18 cellular contexts compared by ENCODE assay signal in the genomic region with DNA sequence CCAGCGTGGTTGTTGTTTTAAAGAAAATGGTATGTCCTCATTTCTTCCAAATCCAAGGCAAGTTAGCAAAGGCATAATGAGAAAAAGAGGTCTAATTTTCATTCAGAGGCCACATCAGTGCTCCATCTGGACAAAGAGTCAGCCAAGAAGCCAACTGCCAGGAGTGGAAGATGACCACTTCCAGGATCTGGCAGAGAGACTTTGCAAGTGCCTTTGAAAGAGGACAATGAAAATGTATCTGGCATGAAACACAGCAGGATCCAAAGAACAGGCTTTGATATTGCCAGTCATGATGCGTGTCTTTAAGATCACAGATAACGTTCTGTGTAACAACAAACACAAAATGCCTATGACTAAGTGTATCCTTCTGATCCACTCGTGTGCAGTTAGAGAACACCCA.
"Had no signal": no experiment of that assay in that cellular context is flagged by ENCODE, and none has a peak within 500 bp of the region (broad histone marks: within the 10 kb centered on the region; RNA-seq: fewer than 3 reads in every experiment).

No MANE protein-coding gene starts in this region.

- ATAC-seq: activated CD8-positive, alpha-beta T cell treated with anti-CD3 and anti-CD28 coated beads, Interleukin-2, amount 10 ng/mL, durations not matched to agents 7 days and 5 days; activated naive CD8-positive, alpha-beta T cell treated with anti-CD3 and anti-CD28 coated beads, Interleukin-2, amount 50 U/mL, for 24 hours; foreskin keratinocyte; natural killer cell treated with Interleukin-12 subunit alpha and Interleukin-12 subunit beta and Interleukin-15 and Interleukin-18, amount 100 ng/mL, for 72 hours had no signal

- H3K4me3 ChIP-seq: cardiac muscle cell, left ventricle myocardium inferior, prostate gland, thoracic aorta had no signal

- H3K4me1 ChIP-seq: foreskin keratinocyte had no signal

- H3K27me3 ChIP-seq: cardiac muscle cell, foreskin keratinocyte had no signal

- H3K9me3 ChIP-seq: prostate gland, thoracic aorta had no signal

- H3K36me3 ChIP-seq: cardiac muscle cell, left ventricle myocardium inferior, prostate gland, thoracic aorta had no signal

- DNase-seq: activated CD4-positive, alpha-beta T cell treated with anti-CD3 and anti-CD28 coated beads, Interleukin-2, amount 10 ng/mL, durations not matched to agents 7 days and 5 days; activated CD8-positive, alpha-beta T cell treated with anti-CD3 and anti-CD28 coated beads, Interleukin-2, amount 10 ng/mL, durations not matched to agents 7 days and 5 days; activated gamma-delta T cell; activated naive CD4-positive, alpha-beta T cell treated with anti-CD3 and anti-CD28 coated beads, Interleukin-2, amount 50 U/mL, for 16 hours; activated naive CD8-positive, alpha-beta T cell treated with anti-CD3 and anti-CD28 coated beads, Interleukin-2, amount 50 U/mL, for 24 hours; dermis blood vessel endothelial cell; effector CD8-positive, alpha-beta T cell; erythroblast; foreskin keratinocyte; immature natural killer cell; left ventricle myocardium inferior; stimulated activated CD4-positive, alpha-beta T cell treated with anti-CD3 and anti-CD28 coated beads, Interleukin-4, amount 100 ng/mL, for 1 hour; stimulated activated naive CD4-positive, alpha-beta T cell treated with Interleukin-2 at 50 U/mL for 16 hours; T-helper 1 cell had no signal

- H3K27ac ChIP-seq: cardiac muscle cell, foreskin keratinocyte, left ventricle myocardium inferior, thoracic aorta had no signal
